ENCODE assay signal across 1 cellular context in genomic region chr2:45342-46130, GRCh38.
TF ChIP-seq lines count a peak whose summit lies in the region.

No MANE protein-coding gene starts in this region.

TF ChIP-seq in HepG2, 621 proteins besides CTCF, POLR2A, EP300 and RAD21 (continued from another document):
- TF ChIP-seq AHDC1 (CRISPR knock-in tag; IDR thresholded peaks at IDR 0.05; ENCODE audit: borderline replicate concordance) (no peak), RBM39 (IDR thresholded peaks at IDR 0.05; ENCODE audit: low read depth, low read length, poor library complexity, severe bottlenecking) (no peak), MTERF4 (CRISPR knock-in tag; IDR thresholded peaks at IDR 0.05) (no peak), ZNF326 (CRISPR knock-in tag; IDR thresholded peaks at IDR 0.05; ENCODE audit: borderline replicate concordance) (no peak), NR2F1 (CRISPR knock-in tag; IDR thresholded peaks at IDR 0.05) (no peak), ZFY (CRISPR knock-in tag; IDR thresholded peaks at IDR 0.05) (0 out of 2 replicates have a peak, but pooled peaks have one; percentile 7), TFDP2 (CRISPR knock-in tag; IDR thresholded peaks at IDR 0.05) (no peak), THAP8 (CRISPR knock-in tag; IDR thresholded peaks at IDR 0.05; ENCODE audit: borderline replicate concordance) (0 out of 2 replicates have a peak, but pooled peaks have one; percentile 17), ARHGAP35 (CRISPR knock-in tag; IDR thresholded peaks at IDR 0.05; ENCODE audit: borderline replicate concordance) (no peak), NKX3-1 (CRISPR knock-in tag; IDR thresholded peaks at IDR 0.05) (no peak), KIAA2018 (CRISPR knock-in tag; IDR thresholded peaks at IDR 0.05; ENCODE audit: borderline replicate concordance) (no peak), RXRB (CRISPR knock-in tag; IDR thresholded peaks at IDR 0.05; ENCODE audit: borderline replicate concordance) (no peak), ZFX (CRISPR knock-in tag; IDR thresholded peaks at IDR 0.05; ENCODE audit: low read depth) (no peak), ZNF777 (CRISPR knock-in tag; IDR thresholded peaks at IDR 0.05) (peak; percentile 80), TMF1 (CRISPR knock-in tag; IDR thresholded peaks at IDR 0.05; ENCODE audit: low read depth) (no peak), ZBTB33 (CRISPR knock-in tag; IDR thresholded peaks at IDR 0.05) (peak; percentile 55)
